Comparison of ENCODE assay signal across 26 cellular contexts in the genomic region with DNA sequence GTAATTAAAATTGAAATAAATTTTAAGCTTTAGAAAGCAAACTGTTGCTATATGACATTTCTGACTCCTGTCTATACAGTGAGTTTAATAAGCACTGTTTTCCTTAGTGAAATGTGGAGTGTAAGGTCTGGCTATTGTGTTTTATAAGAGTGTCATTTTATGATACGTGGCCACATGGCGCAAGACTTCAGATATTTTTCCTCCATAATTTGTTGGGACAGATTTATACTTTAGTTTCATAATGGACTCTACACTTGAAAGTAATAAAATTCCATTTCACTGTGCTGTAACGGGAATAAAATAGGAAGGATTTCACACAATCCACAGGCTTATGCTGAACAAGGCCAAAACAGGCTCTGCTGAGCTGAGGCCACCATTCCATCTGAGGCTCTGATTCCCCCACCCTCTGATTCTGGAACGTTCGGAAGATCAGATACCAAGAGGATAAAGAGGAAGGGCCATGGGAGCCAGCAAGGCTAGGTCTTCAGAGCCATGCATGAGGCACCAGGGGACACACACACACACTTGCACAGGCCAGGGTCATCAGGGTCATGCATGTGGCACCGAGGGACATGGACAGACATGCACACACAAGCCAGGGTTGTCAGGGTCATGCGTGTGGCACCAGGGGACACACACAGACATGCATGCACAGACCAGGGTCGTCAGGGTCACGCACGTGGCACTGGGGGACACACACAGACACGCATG. TPM values are rescaled to one million over a fixed set of nuclear protein-coding genes. Genes with fewer than 3 reads are reported as not detected.
DNase-seq lines count a peak whose midpoint lies in the region; ATAC-seq and TF ChIP-seq lines count a peak whose summit lies in the region.
"Had no signal": no experiment of that assay in that cellular context is flagged by ENCODE, and none has a peak within 500 bp of the region (broad histone marks: within the 10 kb centered on the region; RNA-seq: fewer than 3 reads in every experiment).

No MANE protein-coding gene starts in this region.

- H3K4me3 Mint-ChIP-seq in activated naive CD4-positive, alpha-beta T cell treated with anti-CD3 and anti-CD28 coated beads, Interleukin-2, amount 10 ng/mL, durations not matched to agents 7 days and 5 days = no peak overlapping the region
- H3K4me3 Mint-ChIP-seq in chondrocyte (ENCODE audit: unreplicated experiment) = no peak overlapping the region
- no peak overlapping the region for H3K4me3 Mint-ChIP-seq in natural killer cell
- H3K4me3 Mint-ChIP-seq: activated CD8-positive, alpha-beta T cell treated with anti-CD3 and anti-CD28 coated beads for 36 hours; activated naive CD8-positive, alpha-beta T cell treated with anti-CD3 and anti-CD28 coated beads, Interleukin-2, amount 10 ng/mL, durations not matched to agents 7 days and 5 days; dendritic cell treated with granulocyte-macrophage colony-stimulating factor and Interleukin-4, amounts not matched to agents 40 ng/mL and 50 ng/mL, for 4 days; mesothelial cell of epicardium; stimulated activated naive CD8-positive, alpha-beta T cell treated with anti-CD3 and anti-CD28 coated beads, Interleukin-15, amount 100 ng/mL, for 72 hours had no signal

- DNase-seq in activated naive CD4-positive, alpha-beta T cell treated with anti-CD3 and anti-CD28 coated beads, Interleukin-2, amount 10 ng/mL, durations not matched to agents 7 days and 5 days = no peak
- no peak for DNase-seq in activated naive CD4-positive, alpha-beta T cell (lab: John Stamatoyannopoulos, UW)
- DNase-seq in chondrocyte (ENCODE audit: low spot score) = peak; percentile 69
- DNase-seq in natural killer cell = peak; percentile 7
- DNase-seq in uterus = no peak
- DNase-seq in glomerular visceral epithelial cell (ENCODE audit: extremely low spot score) = no peak
- no peak for DNase-seq in OCI-M2 (lab: John Stamatoyannopoulos, UW; ENCODE audit: unreplicated experiment)
- DNase-seq in NCI-H128 (lab: John Stamatoyannopoulos, UW; ENCODE audit: unreplicated experiment) = no peak
- DNase-seq: activated CD4-positive, CD25-positive, alpha-beta regulatory T cell treated with anti-CD3 and anti-CD28 coated beads, Interleukin-2, amount 50 U/mL, for 72 hours; activated CD8-positive, alpha-beta T cell treated with anti-CD3 and anti-CD28 coated beads for 36 hours; activated effector memory CD4-positive, alpha-beta T cell treated with Interleukin-2 at 50 U/mL for 16 hours; activated naive CD8-positive, alpha-beta T cell treated with anti-CD3 and anti-CD28 coated beads, Interleukin-2, amount 10 ng/mL, durations not matched to agents 7 days and 5 days; caudate nucleus; GDM1; KG1; kidney; NCI-H1417 treated with DMSO at 0.1 percent for 48 hours; NCI-H2081 treated with DMSO at 0.1 percent for 48 hours; NCI-H345; SJCRH30; thyroid gland had no signal

- no peaks in the 10 kb centered on the region for H3K9me3 ChIP-seq in uterus
- H3K9me3 ChIP-seq: ascending aorta, Peyer's patch, SJCRH30, thyroid gland had no signal

- no peaks in the 10 kb centered on the region for H3K9me3 Mint-ChIP-seq in activated naive CD4-positive, alpha-beta T cell treated with anti-CD3 and anti-CD28 coated beads, Interleukin-2, amount 10 ng/mL, durations not matched to agents 7 days and 5 days
- H3K9me3 Mint-ChIP-seq in chondrocyte (ENCODE audit: low read depth) = no peaks in the 10 kb centered on the region
- no peaks in the 10 kb centered on the region for H3K9me3 Mint-ChIP-seq in natural killer cell
- H3K9me3 Mint-ChIP-seq: activated CD8-positive, alpha-beta T cell treated with anti-CD3 and anti-CD28 coated beads for 36 hours; activated naive CD8-positive, alpha-beta T cell treated with anti-CD3 and anti-CD28 coated beads, Interleukin-2, amount 10 ng/mL, durations not matched to agents 7 days and 5 days; dendritic cell treated with granulocyte-macrophage colony-stimulating factor and Interleukin-4, amounts not matched to agents 40 ng/mL and 50 ng/mL, for 4 days; mesothelial cell of epicardium had no signal

- H3K27ac Mint-ChIP-seq in activated naive CD4-positive, alpha-beta T cell treated with anti-CD3 and anti-CD28 coated beads, Interleukin-2, amount 10 ng/mL, durations not matched to agents 7 days and 5 days = peak overlapping the region; percentile 14
- H3K27ac Mint-ChIP-seq in chondrocyte (ENCODE audit: unreplicated experiment) (no peak overlapping the region), natural killer cell (peak overlapping the region; percentile 48 to 90)
- H3K27ac Mint-ChIP-seq: activated CD8-positive, alpha-beta T cell treated with anti-CD3 and anti-CD28 coated beads for 36 hours; activated naive CD8-positive, alpha-beta T cell treated with anti-CD3 and anti-CD28 coated beads, Interleukin-2, amount 10 ng/mL, durations not matched to agents 7 days and 5 days; dendritic cell treated with granulocyte-macrophage colony-stimulating factor and Interleukin-4, amounts not matched to agents 40 ng/mL and 50 ng/mL, for 4 days; mesothelial cell of epicardium had no signal

- H3K27ac ChIP-seq in uterus = peak overlapping the region; percentile 57 to 58
- H3K27ac ChIP-seq: ascending aorta, Peyer's patch, SJCRH30, thyroid gland had no signal

- no peaks in the 10 kb centered on the region for H3K36me3 ChIP-seq in uterus
- H3K36me3 ChIP-seq: Peyer's patch, SJCRH30, thyroid gland had no signal

- CTCF ChIA-PET in activated naive CD4-positive, alpha-beta T cell treated with anti-CD3 and anti-CD28 coated beads, Interleukin-2, amount 10 ng/mL, durations not matched to agents 7 days and 5 days (lab: Charles Lee) = no interaction called here

- intact Hi-C loops in natural killer cell (cut with micrococcal nuclease) (loop anchor here (2.0 kb wide), 1 partner anchor 98 kb away; no protein-coding TSS in a partner anchor), uterus (cut with DNase I; ENCODE audit: low total_unique reads) (no loop called here)

- ATAC-seq in natural killer cell = no peak
- ATAC-seq: activated CD8-positive, alpha-beta T cell treated with anti-CD3 and anti-CD28 coated beads for 36 hours had no signal

- H3K4me1 Mint-ChIP-seq in activated naive CD4-positive, alpha-beta T cell treated with anti-CD3 and anti-CD28 coated beads, Interleukin-2, amount 10 ng/mL, durations not matched to agents 7 days and 5 days = peaks cover 27% of the 10 kb centered on the region
- no peaks in the 10 kb centered on the region for H3K4me1 Mint-ChIP-seq in chondrocyte (ENCODE audit: low read depth)
- peaks cover 37 to 44% of the 10 kb centered on the region in 2 donors for H3K4me1 Mint-ChIP-seq in natural killer cell

- TF ChIP-seq POLR2A in uterus (IDR thresholded peaks at IDR 0.05) = no peak

- no peak overlapping the region for H3K4me3 ChIP-seq in uterus
- H3K4me3 ChIP-seq: ascending aorta, Peyer's patch, SJCRH30, thyroid gland had no signal

- no peaks in the 10 kb centered on the region for H3K27me3 ChIP-seq in uterus
- H3K27me3 ChIP-seq: ascending aorta, Peyer's patch, SJCRH30, thyroid gland had no signal

- TF ChIP-seq CTCF in chondrocyte (IDR thresholded peaks at IDR 0.05) (no peak), natural killer cell (IDR thresholded peaks at IDR 0.05) (no peak), uterus (IDR thresholded peaks at IDR 0.05) (no peak)

- no peaks in the 10 kb centered on the region for H3K4me1 ChIP-seq in uterus
- H3K4me1 ChIP-seq: ascending aorta, SJCRH30 had no signal

- H3K36me3 Mint-ChIP-seq in activated naive CD4-positive, alpha-beta T cell treated with anti-CD3 and anti-CD28 coated beads, Interleukin-2, amount 10 ng/mL, durations not matched to agents 7 days and 5 days = peaks cover 21% of the 10 kb centered on the region
- no peaks in the 10 kb centered on the region for H3K36me3 Mint-ChIP-seq in chondrocyte (ENCODE audit: low read depth)
- no peaks in the 10 kb centered on the region for H3K36me3 Mint-ChIP-seq in natural killer cell

- H3K27me3 Mint-ChIP-seq in activated naive CD4-positive, alpha-beta T cell treated with anti-CD3 and anti-CD28 coated beads, Interleukin-2, amount 10 ng/mL, durations not matched to agents 7 days and 5 days = no peaks in the 10 kb centered on the region
- H3K27me3 Mint-ChIP-seq in chondrocyte (ENCODE audit: low read depth) (no peaks in the 10 kb centered on the region), natural killer cell (ENCODE audit: low read depth in 2 of 2) (peaks cover 0 to 11% of the 10 kb centered on the region in 2 donors)
- H3K27me3 Mint-ChIP-seq: activated CD8-positive, alpha-beta T cell treated with anti-CD3 and anti-CD28 coated beads for 36 hours; activated naive CD8-positive, alpha-beta T cell treated with anti-CD3 and anti-CD28 coated beads, Interleukin-2, amount 10 ng/mL, durations not matched to agents 7 days and 5 days; dendritic cell treated with granulocyte-macrophage colony-stimulating factor and Interleukin-4, amounts not matched to agents 40 ng/mL and 50 ng/mL, for 4 days; stimulated activated naive CD8-positive, alpha-beta T cell treated with anti-CD3 and anti-CD28 coated beads, Interleukin-15, amount 100 ng/mL, for 72 hours had no signal

RNA-seq across cellular contexts. Expression of gene HDAC4, which starts 35.6 kb away (rescaled TPM):
- total RNA-seq in chondrocyte (16.4 to 27.0 TPM (median 22.3 TPM) in 3 replicates), natural killer cell (100 to 1,000 TPM in 2 of 3 donors, 10 to 100 TPM in 1; 74.9 to 105 (median 100) TPM), uterus (10 to 100 TPM; 42.1 to 91.5 (median 73.4) TPM)

Comparison
In these comparisons a context has a peak if more than half of its experiments do, and no peak if none do; other contexts are left out.
1. DNase-seq: peak in chondrocyte (single experiment) and natural killer cell (single experiment); none in activated naive CD4-positive, alpha-beta T cell treated with anti-CD3 and anti-CD28 coated beads, Interleukin-2, amount 10 ng/mL, durations not matched to agents 7 days and 5 days (single experiment), activated naive CD4-positive, alpha-beta T cell (0 of 4), uterus (0 of 2), glomerular visceral epithelial cell (single experiment), OCI-M2 (single experiment) and NCI-H128 (single experiment).